In the genomic region with DNA sequence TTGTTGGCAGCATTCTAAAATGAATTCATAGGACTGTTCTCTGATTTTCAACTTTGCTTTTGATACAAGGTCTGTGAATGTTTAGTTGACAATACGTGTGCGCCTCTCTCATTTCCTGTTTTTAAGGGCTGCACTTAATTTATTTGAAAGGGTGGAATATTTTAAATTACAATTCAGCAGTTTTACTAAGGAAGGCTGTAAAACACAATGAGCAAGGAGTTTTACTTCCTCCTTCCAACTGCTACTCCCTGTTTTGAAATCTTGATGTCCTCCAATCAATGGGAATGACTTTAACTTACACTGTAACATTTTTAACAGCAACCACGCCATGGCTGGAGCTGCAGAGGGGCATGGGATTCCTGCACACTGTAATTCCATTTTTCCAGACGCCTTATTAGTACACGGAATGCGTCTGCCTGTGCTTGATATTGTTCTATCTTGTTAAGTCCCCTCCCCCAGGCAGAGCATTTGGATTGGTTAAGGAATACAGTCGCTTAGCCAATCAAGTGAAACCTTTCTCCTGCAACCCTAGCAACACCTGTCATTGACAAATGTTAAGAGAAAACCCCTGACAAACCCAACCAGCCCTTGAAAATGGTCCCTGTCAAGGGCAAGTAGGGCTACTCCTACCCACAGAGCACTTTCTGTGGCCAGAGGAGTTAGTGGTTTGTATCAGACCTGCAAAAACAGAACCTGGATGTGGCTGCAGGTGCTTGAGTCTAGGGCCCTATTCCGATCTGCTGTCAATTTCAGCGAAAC, we compare ENCODE assay signal across 2 cellular contexts.
TF ChIP-seq lines count a peak whose summit lies in the region.

No MANE protein-coding gene starts in this region.

TF ChIP-seq in SK-N-SH, 30 proteins besides CTCF, POLR2A, EP300 and RAD21 (continued from another document):
- TF ChIP-seq RFX5 (IDR thresholded peaks at IDR 0.05; ENCODE audit: low read length): peak; percentile 91
- TF ChIP-seq FOXM1 (IDR thresholded peaks at IDR 0.05; ENCODE audit: low read depth): no peak
- TF ChIP-seq SMC3 (IDR thresholded peaks at IDR 0.05; ENCODE audit: low read depth, low read length): no peak
- no peak for TF ChIP-seq USF1 (IDR thresholded peaks at IDR 0.05; ENCODE audit: borderline replicate concordance, low read depth)

TF ChIP-seq in SK-N-SH treated with all-trans-retinoic acid at 6 μM for 48 hours, 23 proteins besides CTCF, POLR2A, EP300 and RAD21 (continued from another document):
- TF ChIP-seq, protein P1, sequence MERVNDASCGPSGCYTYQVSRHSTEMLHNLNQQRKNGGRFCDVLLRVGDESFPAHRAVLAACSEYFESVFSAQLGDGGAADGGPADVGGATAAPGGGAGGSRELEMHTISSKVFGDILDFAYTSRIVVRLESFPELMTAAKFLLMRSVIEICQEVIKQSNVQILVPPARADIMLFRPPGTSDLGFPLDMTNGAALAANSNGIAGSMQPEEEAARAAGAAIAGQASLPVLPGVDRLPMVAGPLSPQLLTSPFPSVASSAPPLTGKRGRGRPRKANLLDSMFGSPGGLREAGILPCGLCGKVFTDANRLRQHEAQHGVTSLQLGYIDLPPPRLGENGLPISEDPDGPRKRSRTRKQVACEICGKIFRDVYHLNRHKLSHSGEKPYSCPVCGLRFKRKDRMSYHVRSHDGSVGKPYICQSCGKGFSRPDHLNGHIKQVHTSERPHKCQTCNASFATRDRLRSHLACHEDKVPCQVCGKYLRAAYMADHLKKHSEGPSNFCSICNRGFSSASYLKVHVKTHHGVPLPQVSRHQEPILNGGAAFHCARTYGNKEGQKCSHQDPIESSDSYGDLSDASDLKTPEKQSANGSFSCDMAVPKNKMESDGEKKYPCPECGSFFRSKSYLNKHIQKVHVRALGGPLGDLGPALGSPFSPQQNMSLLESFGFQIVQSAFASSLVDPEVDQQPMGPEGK (CRISPR knock-in tag; IDR thresholded peaks at IDR 0.05; ENCODE audit: borderline replicate concordance): no peak
- TF ChIP-seq CSDC2 (CRISPR knock-in tag; IDR thresholded peaks at IDR 0.05) (no peak), TSHZ2 (CRISPR knock-in tag; IDR thresholded peaks at IDR 0.05) (no peak), ISL1 (CRISPR knock-in tag; IDR thresholded peaks at IDR 0.05) (no peak), ESRRG (CRISPR knock-in tag; IDR thresholded peaks at IDR 0.05) (no peak), RARB (CRISPR knock-in tag; IDR thresholded peaks at IDR 0.05) (no peak), BACH2 (CRISPR knock-in tag; IDR thresholded peaks at IDR 0.05; ENCODE audit: borderline replicate concordance) (no peak)
TF ChIP-seq in SK-N-SH treated with all-trans-retinoic acid at 6 μM for 48 hours: peak in this region for 0.
